ENCODE assay signal across 8 cellular contexts in the genomic region with DNA sequence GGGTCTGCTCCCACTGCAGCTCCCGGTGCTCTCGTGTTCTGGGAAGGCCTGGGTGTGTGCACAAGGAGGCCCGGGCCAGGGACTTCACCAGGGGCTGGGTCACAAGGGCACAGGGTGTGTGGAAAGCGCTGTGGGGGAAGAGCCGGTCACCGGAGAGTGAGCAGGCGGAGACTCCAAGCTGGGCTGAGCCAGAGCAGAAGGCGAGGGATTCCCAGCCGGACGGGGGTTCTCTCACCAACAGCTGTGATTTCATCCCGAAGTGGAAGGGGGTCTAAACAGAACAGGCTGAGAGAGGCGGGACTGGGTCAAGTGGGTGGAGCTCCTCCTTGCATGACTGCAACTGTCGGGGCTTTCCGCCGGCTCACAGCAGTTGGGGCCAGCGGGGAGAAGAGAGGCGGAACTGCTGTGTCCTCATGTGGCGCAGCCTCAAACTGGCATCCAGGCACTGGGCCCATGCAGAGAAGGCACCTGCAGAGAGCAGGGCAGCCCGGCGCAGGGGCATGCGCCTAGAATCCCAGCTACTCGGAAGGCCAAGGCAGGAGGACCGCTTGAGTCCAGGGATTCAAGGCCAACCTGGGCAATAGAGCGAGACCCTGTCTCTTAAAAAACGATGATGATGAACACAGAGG. TPM values are rescaled to one million over a fixed set of nuclear protein-coding genes. Genes with fewer than 3 reads are reported as not detected.
DNase-seq lines count a peak whose midpoint lies in the region; ATAC-seq and TF ChIP-seq lines count a peak whose summit lies in the region.

No MANE protein-coding gene starts in this region.

- no peaks in the 10 kb centered on the region for H3K27me3 ChIP-seq in breast epithelium
- H3K27me3 ChIP-seq in thyroid gland: no peaks in the 10 kb centered on the region

- TF ChIP-seq POLR2A in breast epithelium (IDR thresholded peaks at IDR 0.05) (no peak), thyroid gland (IDR thresholded peaks at IDR 0.05) (no peak)

- 73 to 77% methylated on average over 25 of the region's 25 CpGs for WGBS in thyroid gland, 2 donors

- H3K4me3 ChIP-seq in breast epithelium (no peak overlapping the region), thyroid gland (replicated peaks in 1 of 3) (no peak overlapping the region)

- peak; percentile 82 for DNase-seq in T-helper 22 cell (ENCODE audit: low read depth)
- peak in 1 of 2 donors; percentile 42 for DNase-seq in breast epithelium (ENCODE audit: low spot score in 2 of 2)
- peak; percentile 53 for DNase-seq in nephron progenitor cell
- peak; percentile 9 to 35 for DNase-seq in thyroid gland
- DNase-seq in NCI-H526 (lab: John Stamatoyannopoulos, UW): no peak
- no peak for DNase-seq in NCI-H1930 (lab: John Stamatoyannopoulos, UW)

- no peaks in the 10 kb centered on the region for H3K9me3 ChIP-seq in breast epithelium
- H3K9me3 ChIP-seq in thyroid gland: no peaks in the 10 kb centered on the region

- intact Hi-C loops in breast epithelium (cut with DNase I; ENCODE audit: low total_unique reads): no loop called here
- intact Hi-C loops in thyroid gland (cut with DNase I): no loop called here

- no peak for TF ChIP-seq CTCF in breast epithelium (IDR thresholded peaks at IDR 0.05)
- TF ChIP-seq CTCF in nephron progenitor cell (IDR thresholded peaks at IDR 0.05): no peak
- TF ChIP-seq CTCF in thyroid gland (IDR thresholded peaks at IDR 0.05): no peak

- ATAC-seq in GM18870 (IDR thresholded peaks at IDR 0.05; ENCODE audit: unreplicated experiment): peak; percentile 43
- ATAC-seq in HG03045 (IDR thresholded peaks at IDR 0.05; ENCODE audit: unreplicated experiment): peak; percentile 59

- peaks cover 38% of the 10 kb centered on the region for H3K4me1 Mint-ChIP-seq in nephron progenitor cell

- no peaks in the 10 kb centered on the region for H3K27me3 Mint-ChIP-seq in nephron progenitor cell (ENCODE audit: low read depth, poor library complexity)

- peaks cover 6% of the 10 kb centered on the region for H3K36me3 ChIP-seq in breast epithelium
- H3K36me3 ChIP-seq in thyroid gland: peaks cover 21 to 32% of the 10 kb centered on the region in 2 donors

- no peaks in the 10 kb centered on the region for H3K4me1 ChIP-seq in breast epithelium
- H3K4me1 ChIP-seq in thyroid gland: peaks cover 6% of the 10 kb centered on the region in 2 donors

- H3K4me3 Mint-ChIP-seq in nephron progenitor cell: no peak overlapping the region

- H3K27ac Mint-ChIP-seq in nephron progenitor cell: peak overlapping the region; percentile 93

- H3K9me3 Mint-ChIP-seq in nephron progenitor cell: no peaks in the 10 kb centered on the region

- peaks cover 48% of the 10 kb centered on the region for H3K36me3 Mint-ChIP-seq in nephron progenitor cell (ENCODE audit: low read depth)

- H3K27ac ChIP-seq in breast epithelium (peak overlapping the region; percentile 36 to 58), thyroid gland (no peak overlapping the region)

RNA-seq across cellular contexts. Expression of gene ORAI2, which starts 7.6 kb away (rescaled TPM):
- 10 to 100 TPM in 2 of 3 donors, 1 to 10 TPM in 1; 8.3 to 24.9 (median 18.1) TPM for total RNA-seq in breast epithelium
- 100 to 1,000 TPM in 2 of 4 donors, 10 to 100 TPM in 2; 41.8 to 133 (median 81.4) TPM for total RNA-seq in thyroid gland

RNA-seq across cellular contexts. Expression of gene PRKRIP1, which starts 29.6 kb away (rescaled TPM):
- total RNA-seq in breast epithelium: 10 to 100 TPM; 17.3 to 30.5 (median 29.7) TPM
- 10 to 100 TPM; 31.8 to 43.7 (median 37.7) TPM for total RNA-seq in thyroid gland

RNA-seq across cellular contexts. Expression of gene ALKBH4, which starts 38.9 kb away (rescaled TPM):
- total RNA-seq in breast epithelium: 10 to 100 TPM; 15.1 to 28.5 (median 17.8) TPM
- 10 to 100 TPM; 16.9 to 42.2 (median 28.6) TPM for total RNA-seq in thyroid gland

RNA-seq across cellular contexts. Expression of gene LRWD1, which starts 39.0 kb away (rescaled TPM):
- total RNA-seq in breast epithelium (10 to 100 TPM in 2 of 3 donors, 1 to 10 TPM in 1; 7.4 to 20.6 (median 11.6) TPM), thyroid gland (10 to 100 TPM; 11.4 to 23.5 (median 16.4) TPM)

RNA-seq across cellular contexts. Expression of gene POLR2J, which starts 53.0 kb away (rescaled TPM):
- total RNA-seq in breast epithelium (10 to 100 TPM; 14.3 to 24.2 (median 22.3) TPM), thyroid gland (10 to 100 TPM in 3 of 4 donors, 1 to 10 TPM in 1; 6.9 to 31.5 (median 20.8) TPM)

Comparison
In these comparisons a context has a peak if more than half of its experiments do, and no peak if none do; other contexts are left out.
1. DNase-seq: peak in T-helper 22 cell (single experiment), nephron progenitor cell (single experiment) and thyroid gland (2 of 2); none in NCI-H526 (0 of 2) and NCI-H1930 (0 of 2).
2. H3K27ac ChIP-seq: peak in breast epithelium (2 of 2); none in thyroid gland (0 of 3).